Comparison of ENCODE assay signal across 27 cellular contexts in the genomic region with DNA sequence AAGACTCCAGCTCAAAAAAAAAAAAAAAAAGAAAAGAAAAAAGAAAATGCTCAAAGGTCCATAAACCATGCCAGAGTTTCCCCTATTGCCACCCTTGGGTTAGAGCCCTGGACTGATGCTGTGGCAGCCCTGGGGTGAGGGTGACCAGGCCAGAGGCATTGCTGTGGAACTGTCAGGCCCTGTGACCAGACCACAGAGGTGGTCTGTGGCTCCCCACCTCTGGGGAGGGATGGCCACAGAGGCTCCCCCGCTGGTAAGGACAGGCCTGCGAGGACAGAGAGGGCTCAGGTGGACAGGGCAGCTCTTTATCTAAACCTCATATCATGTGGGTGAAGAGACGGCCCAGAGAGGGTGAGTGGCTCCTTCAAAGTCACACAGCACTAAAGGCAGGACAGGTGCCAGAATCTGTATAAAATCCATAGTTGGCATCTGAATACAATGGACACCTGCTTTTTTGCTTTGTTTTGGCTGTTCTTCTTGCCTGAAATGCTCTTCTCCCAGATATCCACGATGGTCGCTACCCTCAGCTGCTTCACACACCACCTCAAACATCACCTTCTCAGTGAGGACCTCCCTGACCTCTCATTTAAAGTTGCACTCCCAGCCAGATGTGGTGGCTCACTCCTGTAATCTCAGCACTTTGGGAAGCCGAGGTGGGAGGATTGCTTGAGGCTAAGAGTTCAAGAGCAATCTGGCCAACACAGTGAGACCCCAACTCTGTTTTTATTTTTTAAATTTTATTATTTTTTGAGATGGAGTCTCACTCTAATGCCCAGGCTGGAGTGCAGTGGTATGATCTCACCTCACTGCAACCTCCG. TPM values are rescaled to one million over a fixed set of nuclear protein-coding genes. Genes with fewer than 3 reads are reported as not detected.
"Had no signal": no experiment of that assay in that cellular context is flagged by ENCODE, and none has a peak within 500 bp of the region (broad histone marks: within the 10 kb centered on the region; RNA-seq: fewer than 3 reads in every experiment).

No MANE protein-coding gene starts in this region.

- H3K36me3 ChIP-seq: Peyer's patch had no signal

- FAIRE-seq: astrocyte had no signal

- H3K27me3 ChIP-seq: Peyer's patch, SJSA1 had no signal

- H3K4me1 ChIP-seq: Peyer's patch, SJSA1 had no signal

- H3K27ac ChIP-seq: Peyer's patch, RWPE1, SJSA1 had no signal

- ATAC-seq: activated T-helper 17 cell treated with anti-CD3 and anti-CD28 coated beads, Interleukin-2, amount 50 U/mL, for 72 hours had no signal

- H3K9me3 ChIP-seq: Peyer's patch, SJSA1 had no signal

- H3K4me3 ChIP-seq: Peyer's patch, SJSA1 had no signal

- DNase-seq: activated CD4-positive, alpha-beta T cell treated with anti-CD3 and anti-CD28 coated beads for 1 hour; activated CD4-positive, alpha-beta T cell treated with anti-CD3 and anti-CD28 coated beads, Interleukin-2, amount 10 ng/mL, durations not matched to agents 24 days and 14 days; activated CD4-positive, alpha-beta T cell treated with anti-CD3 and anti-CD28 coated beads, Interleukin-2, amount 50 U/mL, for 48 hours; activated CD8-positive, alpha-beta memory T cell treated with anti-CD3 and anti-CD28 coated beads for 24 hours; activated gamma-delta T cell; activated naive CD4-positive, alpha-beta T cell treated with anti-CD3 and anti-CD28 coated beads for 36 hours; activated T-cell treated with anti-CD3 and anti-CD28 coated beads, Interleukin-2, amount 50 U/mL, for 48 hours; amygdala; KG1; NCI-H1048; NCI-H146; NCI-H2029; NCI-H2107; NCI-H345; NCI-H510A; NCI-H526 treated with DMSO at 0.1 percent for 48 hours; NCI-H82; NK-92 treated with Interleukin-12 subunit alpha and Interleukin-12 subunit beta, amount 100 ng/mL, for 24 hours; OCI-M1; Peyer's patch; Right ventricle myocardium superior had no signal

RNA-seq across cellular contexts. Expression of a gene that starts 22.5 kb away (rescaled TPM):
- total RNA-seq: activated CD4-positive, alpha-beta T cell treated with anti-CD3 and anti-CD28 coated beads, Interleukin-2, amount 10 ng/mL, durations not matched to agents 24 days and 14 days; LHCN-M2; M059J; Right ventricle myocardium superior; SJSA1 had no signal
